ENCODE assay signal across 13 cellular contexts in the genomic region with DNA sequence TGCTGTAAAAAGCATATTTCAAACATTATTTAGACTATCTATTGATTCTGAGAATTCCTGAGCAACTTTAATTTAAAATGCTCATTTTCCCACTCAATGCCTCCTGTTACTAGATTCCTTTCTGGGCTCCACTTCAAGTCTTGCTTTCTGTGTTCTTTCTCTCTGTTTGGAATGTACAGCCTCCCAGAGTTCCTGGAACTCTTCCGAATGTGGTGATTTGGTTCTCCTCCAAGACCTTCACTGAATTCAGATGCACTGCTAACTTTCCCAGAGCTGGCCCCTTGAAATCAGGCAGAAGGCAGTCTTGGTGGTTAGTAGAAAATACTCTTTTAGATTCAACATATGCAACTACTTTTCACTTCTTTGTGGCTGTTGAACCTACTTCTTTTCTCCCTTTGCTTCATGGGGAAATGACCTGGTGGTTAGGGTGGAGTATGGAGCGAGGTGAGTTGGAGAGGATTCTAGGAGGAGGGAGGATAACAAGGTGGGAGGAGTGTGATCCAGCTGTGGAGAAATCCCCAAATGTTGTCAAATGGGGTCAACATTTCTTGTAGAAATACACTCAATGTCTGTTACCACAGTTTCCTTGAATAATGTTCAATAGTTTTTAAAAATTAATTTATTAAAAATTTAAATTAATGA. TPM values are rescaled to one million over a fixed set of nuclear protein-coding genes. Genes with fewer than 3 reads are reported as not detected.
DNase-seq lines count a peak whose midpoint lies in the region; ATAC-seq and TF ChIP-seq lines count a peak whose summit lies in the region.
"Had no signal": no experiment of that assay in that cellular context is flagged by ENCODE, and none has a peak within 500 bp of the region (broad histone marks: within the 10 kb centered on the region; RNA-seq: fewer than 3 reads in every experiment).

No MANE protein-coding gene starts in this region.

- H3K4me1 ChIP-seq in gastroesophageal sphincter: peaks cover 5 to 29% (median 7%) of the 10 kb centered on the region in 3 donors
- H3K4me1 ChIP-seq: spleen had no signal

- H3K4me3 ChIP-seq in AG10803 (ENCODE audit: low read length): no peak overlapping the region
- H3K4me3 ChIP-seq in gastroesophageal sphincter: no peak overlapping the region
- H3K4me3 ChIP-seq: spleen had no signal

- H3K27ac ChIP-seq in gastroesophageal sphincter: peak overlapping the region; percentile 26 to 75 (median 70)
- H3K27ac ChIP-seq: spleen had no signal

- no peak for TF ChIP-seq POLR2A in gastroesophageal sphincter (IDR thresholded peaks at IDR 0.05)

- no peak for TF ChIP-seq EP300 in gastroesophageal sphincter (IDR thresholded peaks at IDR 0.05)

- TF ChIP-seq CTCF in AG10803 (conservative IDR thresholded peaks at IDR 0.05; ENCODE audit: low read length) (no peak), gastroesophageal sphincter (IDR thresholded peaks at IDR 0.05) (no peak)

- H3K9me3 ChIP-seq in gastroesophageal sphincter: peaks cover 0 to 7% (median 0%) of the 10 kb centered on the region in 3 donors

- no peaks in the 10 kb centered on the region for H3K27me3 ChIP-seq in gastroesophageal sphincter
- H3K27me3 ChIP-seq: spleen had no signal

- ATAC-seq in SK-N-SH treated with all-trans-retinoic acid at 6 μM for 48 hours (peak; percentile 79), gastroesophageal sphincter (peak; percentile 74)
- ATAC-seq: activated T-cell treated with anti-CD3 and anti-CD28 coated beads, Interleukin-2, amount 50 U/mL, for 4 hours; Panc1 had no signal

- WGBS in gastroesophageal sphincter (ENCODE audit: low coverage in 1 of 2), 2 donors: 9% methylated on average over 2 of the region's 2 CpGs; no CpG with 5 or more reads in 1 of the 2 donors

- no peaks in the 10 kb centered on the region for H3K36me3 ChIP-seq in gastroesophageal sphincter
- H3K36me3 ChIP-seq: spleen had no signal

- DNase-seq in AG10803 (ENCODE audit: low read depth): peak; percentile 96
- peak; percentile 63 for DNase-seq in pons (ENCODE audit: low spot score)
- DNase-seq in COR-L47 (lab: John Stamatoyannopoulos, UW): no peak
- no peak for DNase-seq in NCI-H2227 treated with DMSO at 0.1 percent for 48 hours (lab: John Stamatoyannopoulos, UW)
- no peak for DNase-seq in central memory CD4-positive, alpha-beta T cell
- DNase-seq in NCI-H82 treated with DMSO at 0.1 percent for 48 hours (lab: John Stamatoyannopoulos, UW; ENCODE audit: unreplicated experiment): no peak
- DNase-seq: activated T-cell treated with anti-CD3 and anti-CD28 coated beads, Interleukin-2, amount 50 U/mL, for 4 hours; NCI-H146; spleen; stimulated activated naive CD4-positive, alpha-beta T cell treated with Interleukin-2 at 50 U/mL for 16 hours had no signal

TF ChIP-seq in SK-N-SH treated with all-trans-retinoic acid at 6 μM for 48 hours, 23 proteins besides CTCF, POLR2A, EP300 and RAD21:
- no peak for TF ChIP-seq TCF4 (CRISPR knock-in tag; IDR thresholded peaks at IDR 0.05; ENCODE audit: borderline replicate concordance)
- TF ChIP-seq ARNTL (CRISPR knock-in tag; IDR thresholded peaks at IDR 0.05; ENCODE audit: borderline replicate concordance, low read depth): no peak
- TF ChIP-seq PPARA (CRISPR knock-in tag; IDR thresholded peaks at IDR 0.05; ENCODE audit: borderline replicate concordance): no peak
- TF ChIP-seq POU6F1 (CRISPR knock-in tag; IDR thresholded peaks at IDR 0.05; ENCODE audit: borderline replicate concordance, low read depth): no peak
- no peak for TF ChIP-seq ZNF8 (CRISPR knock-in tag; IDR thresholded peaks at IDR 0.05)
- no peak for TF ChIP-seq ZC3H10 (CRISPR knock-in tag; IDR thresholded peaks at IDR 0.05)
- TF ChIP-seq CSDC2 (CRISPR knock-in tag; IDR thresholded peaks at IDR 0.05): no peak
- TF ChIP-seq ZFP3 (CRISPR knock-in tag; IDR thresholded peaks at IDR 0.05): no peak
- TF ChIP-seq RARB (CRISPR knock-in tag; IDR thresholded peaks at IDR 0.05): no peak
- TF ChIP-seq ISL1 (CRISPR knock-in tag; IDR thresholded peaks at IDR 0.05): no peak
- TF ChIP-seq, protein P1, sequence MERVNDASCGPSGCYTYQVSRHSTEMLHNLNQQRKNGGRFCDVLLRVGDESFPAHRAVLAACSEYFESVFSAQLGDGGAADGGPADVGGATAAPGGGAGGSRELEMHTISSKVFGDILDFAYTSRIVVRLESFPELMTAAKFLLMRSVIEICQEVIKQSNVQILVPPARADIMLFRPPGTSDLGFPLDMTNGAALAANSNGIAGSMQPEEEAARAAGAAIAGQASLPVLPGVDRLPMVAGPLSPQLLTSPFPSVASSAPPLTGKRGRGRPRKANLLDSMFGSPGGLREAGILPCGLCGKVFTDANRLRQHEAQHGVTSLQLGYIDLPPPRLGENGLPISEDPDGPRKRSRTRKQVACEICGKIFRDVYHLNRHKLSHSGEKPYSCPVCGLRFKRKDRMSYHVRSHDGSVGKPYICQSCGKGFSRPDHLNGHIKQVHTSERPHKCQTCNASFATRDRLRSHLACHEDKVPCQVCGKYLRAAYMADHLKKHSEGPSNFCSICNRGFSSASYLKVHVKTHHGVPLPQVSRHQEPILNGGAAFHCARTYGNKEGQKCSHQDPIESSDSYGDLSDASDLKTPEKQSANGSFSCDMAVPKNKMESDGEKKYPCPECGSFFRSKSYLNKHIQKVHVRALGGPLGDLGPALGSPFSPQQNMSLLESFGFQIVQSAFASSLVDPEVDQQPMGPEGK (CRISPR knock-in tag; IDR thresholded peaks at IDR 0.05; ENCODE audit: borderline replicate concordance): no peak
- no peak for TF ChIP-seq TOX (CRISPR knock-in tag; IDR thresholded peaks at IDR 0.05; ENCODE audit: borderline replicate concordance)
- TF ChIP-seq OSR1 (CRISPR knock-in tag; IDR thresholded peaks at IDR 0.05): no peak
- TF ChIP-seq ZNF70 (CRISPR knock-in tag; IDR thresholded peaks at IDR 0.05): no peak
- TF ChIP-seq ZFP30 (CRISPR knock-in tag; IDR thresholded peaks at IDR 0.05): no peak
- TF ChIP-seq ZNF565 (CRISPR knock-in tag; conservative IDR thresholded peaks at IDR 0.05; ENCODE audit: low read depth): no peak

RNA-seq across cellular contexts. Expression of gene CCDC7, which starts 27.9 kb away (rescaled TPM):
- 10 to 100 TPM; 20.8 to 67.3 (median 36.0) TPM for total RNA-seq in gastroesophageal sphincter

Comparison
In these comparisons a context has a peak if more than half of its experiments do, and no peak if none do; other contexts are left out.
1. DNase-seq: peak in AG10803 (single experiment) and pons (single experiment); none in COR-L47 (single experiment), NCI-H2227 treated with DMSO at 0.1 percent for 48 hours (single experiment), central memory CD4-positive, alpha-beta T cell (single experiment) and NCI-H82 treated with DMSO at 0.1 percent for 48 hours (single experiment).